ENCODE assay signal across 8 cellular contexts in genomic region chr11:61446211-61446651, GRCh38. TPM values are rescaled to one million over a fixed set of nuclear protein-coding genes. Genes with fewer than 3 reads are reported as not detected.
DNase-seq lines count a peak whose midpoint lies in the region; ATAC-seq and TF ChIP-seq lines count a peak whose summit lies in the region.

No MANE protein-coding gene starts in this region.

- H3K36me3 ChIP-seq in lower lobe of right lung: peaks cover 88% of the 10 kb centered on the region

- peak; percentile 82 for DNase-seq in GM04503 (ENCODE audit: low read depth)
- peak; percentile 66 to 92 for DNase-seq in NCI-H526 (lab: John Stamatoyannopoulos, UW)
- DNase-seq in activated CD4-positive, alpha-beta T cell treated with anti-CD3 and anti-CD28 coated beads, Interleukin-2, amount 50 U/mL, for 48 hours: peak; percentile 89 to 92
- peak; percentile 71 to 98 (median 94) for DNase-seq in dorsolateral prefrontal cortex
- DNase-seq in lower lobe of right lung: peak; percentile 91
- DNase-seq in stimulated activated CD4-positive, alpha-beta T cell treated with anti-CD3 and anti-CD28 coated beads, TNF-alpha, amount 100 ng/mL, for 1 hour (ENCODE audit: low read depth in 3 of 3, low spot score in 1 of 3): peak; percentile 18 to 71 (median 21)

- no peaks in the 10 kb centered on the region for H3K9me3 ChIP-seq in lower lobe of right lung

- intact Hi-C loops in dorsolateral prefrontal cortex (cut with DNase I) (loop anchor here (1.0 to 5.0 kb wide), 4 partner anchors 71 to 191 kb away; partner anchors contain the start of gene SYT7 (in 1 of the 2)), lower lobe of right lung (cut with DNase I) (no loop called here)

- H3K27ac ChIP-seq in dorsolateral prefrontal cortex (peak overlapping the region in 57 of 59 donors; percentile 53 to 98 (median 86)), lower lobe of right lung (no peak overlapping the region)

- no peaks in the 10 kb centered on the region for H3K27me3 ChIP-seq in dorsolateral prefrontal cortex
- H3K27me3 ChIP-seq in lower lobe of right lung (ENCODE audit: low read depth): no peaks in the 10 kb centered on the region

- ATAC-seq in HG03469 (IDR thresholded peaks at IDR 0.05; ENCODE audit: unreplicated experiment) (peak; percentile 48), lower lobe of right lung (peak; percentile 95), HG03139 (IDR thresholded peaks at IDR 0.05; ENCODE audit: unreplicated experiment) (no peak)

- peaks cover 10% of the 10 kb centered on the region for H3K4me1 ChIP-seq in lower lobe of right lung

- TF ChIP-seq CTCF in dorsolateral prefrontal cortex (IDR thresholded peaks at IDR 0.05 in 54 of 56, conservative IDR thresholded peaks at IDR 0.05 in 2 of 56; ENCODE audit: low read depth in 1 of 56, partially characterized antibody in 56 of 56) (peak; percentile 65 to 96 (median 90)), lower lobe of right lung (IDR thresholded peaks at IDR 0.05) (peak; percentile 82)

- H3K4me3 ChIP-seq in dorsolateral prefrontal cortex: peak overlapping the region in 1 of 59 donors; percentile 22
- no peak overlapping the region for H3K4me3 ChIP-seq in lower lobe of right lung

RNA-seq across cellular contexts. Expression of gene SDHAF2, which starts 16.3 kb away (rescaled TPM):
- 10 to 100 TPM; 23.9 to 53.9 (median 37.5) TPM for total RNA-seq in dorsolateral prefrontal cortex
- 35.2 TPM for total RNA-seq in lower lobe of right lung

RNA-seq across cellular contexts. Expression of gene CPSF7, which starts 16.5 kb away (rescaled TPM):
- 100 to 1,000 TPM in 29 of 120 experiments, 10 to 100 TPM in 91; 73.7 to 125 (median 93.7) TPM for total RNA-seq in dorsolateral prefrontal cortex
- total RNA-seq in lower lobe of right lung: 69.8 TPM

RNA-seq across cellular contexts. Expression of gene TMEM216, which starts 53.8 kb away (rescaled TPM):
- total RNA-seq in dorsolateral prefrontal cortex (10 to 100 TPM in 68 of 120 experiments, 1 to 10 TPM in 52; 4.7 to 22.4 (median 10.3) TPM), lower lobe of right lung (11.9 TPM)

Comparison
In these comparisons a context has a peak if more than half of its experiments do, and no peak if none do; other contexts are left out.
1. DNase-seq: peak in every context shown above with its lines; median percentile 94 in dorsolateral prefrontal cortex; 91 in lower lobe of right lung; 90 in activated CD4-positive, alpha-beta T cell treated with anti-CD3 and anti-CD28 coated beads, Interleukin-2, amount 50 U/mL, for 48 hours; 82 in GM04503; 79 in NCI-H526; 21 in stimulated activated CD4-positive, alpha-beta T cell treated with anti-CD3 and anti-CD28 coated beads, TNF-alpha, amount 100 ng/mL, for 1 hour.